28 cellular contexts compared by ENCODE assay signal in genomic region chr6:167515873-167516507, GRCh38.
"Had no signal": no experiment of that assay in that cellular context is flagged by ENCODE, and none has a peak within 500 bp of the region (broad histone marks: within the 10 kb centered on the region; RNA-seq: fewer than 3 reads in every experiment).

No MANE protein-coding gene starts in this region.

- H3K4me1 ChIP-seq: left lung, lower lobe of right lung, right atrium auricular region, stomach, testis, thyroid gland, transverse colon, upper lobe of left lung had no signal

- DNase-seq: hypothalamus; immature natural killer cell; kidney; left colon; left lung; lower lobe of right lung; mammary epithelial cell; mesenchymal stem cell; naive B cell; natural killer cell; nephron progenitor cell; ovary; stimulated activated CD4-positive, alpha-beta T cell treated with anti-CD3 and anti-CD28 coated beads, Interleukin-12 subunit alpha, Interleukin-12 subunit beta, amount 100 ng/mL, for 4 hours; stimulated activated CD4-positive, alpha-beta T cell treated with anti-CD3 and anti-CD28 coated beads, Interleukin-15, amount 100 ng/mL, for 24 hours; stimulated activated CD4-positive, alpha-beta T cell treated with anti-CD3 and anti-CD28 coated beads, Interleukin-2, amount 100 ng/mL, for 24 hours; stimulated activated CD4-positive, alpha-beta T cell treated with anti-CD3 and anti-CD28 coated beads, Interleukin-4, amount 100 ng/mL, for 1 hour; stimulated activated naive B cell treated with anti-CD40 and anti-IgM and Interleukin-4, amounts not matched to agents 10 μg/mL and 1 μg/mL and 100 μg/mL, for 72 hours; stimulated activated naive CD8-positive, alpha-beta T cell treated with anti-CD3 and anti-CD28 coated beads, Interleukin-15, Interleukin-2, amounts not matched to agents 100 U/mL and 50 U/mL, for 24 hours; stomach; testis; thyroid gland; transverse colon; upper lobe of left lung had no signal

- H3K9me3 ChIP-seq: left lung, lower lobe of right lung, ovary, right atrium auricular region, stomach, testis, thyroid gland, transverse colon, upper lobe of left lung had no signal

- H3K4me2 ChIP-seq: neural progenitor cell had no signal

- H3K4me3 ChIP-seq: left lung, lower lobe of right lung, neural progenitor cell, ovary, right atrium auricular region, skin epidermis, stomach, testis, thyroid gland, transverse colon, upper lobe of left lung had no signal

- FAIRE-seq: islet of Langerhans, kidney had no signal

- H2AFZ ChIP-seq: neural progenitor cell had no signal

- H3K27me3 ChIP-seq: left lung, neural progenitor cell, ovary, right atrium auricular region, testis, thyroid gland, transverse colon, upper lobe of left lung had no signal

- H3K36me3 ChIP-seq: left lung, lower lobe of right lung, neural progenitor cell, ovary, right atrium auricular region, stomach, thyroid gland, transverse colon, upper lobe of left lung had no signal

- H3K27ac ChIP-seq: left lung, lower lobe of right lung, neural progenitor cell, ovary, right atrium auricular region, skin epidermis, stomach, testis, thyroid gland, transverse colon, upper lobe of left lung had no signal

- ATAC-seq: left colon; left lung; lower lobe of right lung; natural killer cell; sciatic nerve; stimulated activated naive B cell treated with anti-CD40 and anti-IgM and Interleukin-4, amounts not matched to agents 10 μg/mL and 1 μg/mL and 100 μg/mL, for 72 hours; stimulated activated naive CD8-positive, alpha-beta T cell treated with anti-CD3 and anti-CD28 coated beads, Interleukin-15, Interleukin-2, amounts not matched to agents 100 U/mL and 50 U/mL, for 24 hours had no signal

- H3K9ac ChIP-seq: neural progenitor cell had no signal
